Comparison of ENCODE assay signal across 1 cellular context in the genomic region with DNA sequence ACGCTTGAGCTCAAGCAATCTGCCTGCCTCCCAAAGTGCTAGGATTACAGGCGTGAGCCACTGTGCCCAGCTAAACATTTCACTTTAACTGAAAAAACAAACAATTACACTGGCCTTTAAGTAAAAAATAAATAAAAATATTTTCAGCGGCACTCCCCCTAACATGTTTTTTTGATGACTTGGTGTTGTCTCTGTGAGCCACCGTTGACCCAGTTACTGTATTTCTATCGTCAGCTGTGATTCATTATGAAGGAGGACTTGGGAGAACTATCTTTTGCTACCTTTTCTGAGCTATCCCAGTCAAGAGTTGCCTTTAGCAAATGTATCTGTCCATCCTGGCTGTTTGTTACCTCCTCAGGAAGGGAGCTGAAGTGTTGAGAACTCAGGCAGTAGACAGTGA.
TF ChIP-seq lines count a peak whose summit lies in the region.

No MANE protein-coding gene starts in this region.

TF ChIP-seq in GM23338, 12 proteins besides CTCF, POLR2A, EP300 and RAD21:
- no peak for TF ChIP-seq ZNF331 (CRISPR knock-in tag; IDR thresholded peaks at IDR 0.05; ENCODE audit: low read depth)
- TF ChIP-seq STAT1 (IDR thresholded peaks at IDR 0.05; ENCODE audit: unreplicated experiment), result no peak
- TF ChIP-seq POLR2AphosphoS5 (IDR thresholded peaks at IDR 0.05; ENCODE audit: low read depth), result no peak
- TF ChIP-seq, protein P1, sequence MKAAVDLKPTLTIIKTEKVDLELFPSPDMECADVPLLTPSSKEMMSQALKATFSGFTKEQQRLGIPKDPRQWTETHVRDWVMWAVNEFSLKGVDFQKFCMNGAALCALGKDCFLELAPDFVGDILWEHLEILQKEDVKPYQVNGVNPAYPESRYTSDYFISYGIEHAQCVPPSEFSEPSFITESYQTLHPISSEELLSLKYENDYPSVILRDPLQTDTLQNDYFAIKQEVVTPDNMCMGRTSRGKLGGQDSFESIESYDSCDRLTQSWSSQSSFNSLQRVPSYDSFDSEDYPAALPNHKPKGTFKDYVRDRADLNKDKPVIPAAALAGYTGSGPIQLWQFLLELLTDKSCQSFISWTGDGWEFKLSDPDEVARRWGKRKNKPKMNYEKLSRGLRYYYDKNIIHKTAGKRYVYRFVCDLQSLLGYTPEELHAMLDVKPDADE (IDR thresholded peaks at IDR 0.05), result no peak
- TF ChIP-seq JUNB (IDR thresholded peaks at IDR 0.05; ENCODE audit: unreplicated experiment), result no peak
- TF ChIP-seq EZH2 (IDR thresholded peaks at IDR 0.05; ENCODE audit: low read depth, unreplicated experiment), result no peak
- no peak for TF ChIP-seq ZNF114 (CRISPR knock-in tag; IDR thresholded peaks at IDR 0.05)
- TF ChIP-seq CREB1 (CRISPR knock-in tag; IDR thresholded peaks at IDR 0.05; ENCODE audit: low read depth), result no peak
- TF ChIP-seq NANOG (IDR thresholded peaks at IDR 0.05; ENCODE audit: borderline replicate concordance), result no peak
- TF ChIP-seq EZH2phosphoT487 (IDR thresholded peaks at IDR 0.05; ENCODE audit: unreplicated experiment), result no peak
- TF ChIP-seq, protein P2, sequence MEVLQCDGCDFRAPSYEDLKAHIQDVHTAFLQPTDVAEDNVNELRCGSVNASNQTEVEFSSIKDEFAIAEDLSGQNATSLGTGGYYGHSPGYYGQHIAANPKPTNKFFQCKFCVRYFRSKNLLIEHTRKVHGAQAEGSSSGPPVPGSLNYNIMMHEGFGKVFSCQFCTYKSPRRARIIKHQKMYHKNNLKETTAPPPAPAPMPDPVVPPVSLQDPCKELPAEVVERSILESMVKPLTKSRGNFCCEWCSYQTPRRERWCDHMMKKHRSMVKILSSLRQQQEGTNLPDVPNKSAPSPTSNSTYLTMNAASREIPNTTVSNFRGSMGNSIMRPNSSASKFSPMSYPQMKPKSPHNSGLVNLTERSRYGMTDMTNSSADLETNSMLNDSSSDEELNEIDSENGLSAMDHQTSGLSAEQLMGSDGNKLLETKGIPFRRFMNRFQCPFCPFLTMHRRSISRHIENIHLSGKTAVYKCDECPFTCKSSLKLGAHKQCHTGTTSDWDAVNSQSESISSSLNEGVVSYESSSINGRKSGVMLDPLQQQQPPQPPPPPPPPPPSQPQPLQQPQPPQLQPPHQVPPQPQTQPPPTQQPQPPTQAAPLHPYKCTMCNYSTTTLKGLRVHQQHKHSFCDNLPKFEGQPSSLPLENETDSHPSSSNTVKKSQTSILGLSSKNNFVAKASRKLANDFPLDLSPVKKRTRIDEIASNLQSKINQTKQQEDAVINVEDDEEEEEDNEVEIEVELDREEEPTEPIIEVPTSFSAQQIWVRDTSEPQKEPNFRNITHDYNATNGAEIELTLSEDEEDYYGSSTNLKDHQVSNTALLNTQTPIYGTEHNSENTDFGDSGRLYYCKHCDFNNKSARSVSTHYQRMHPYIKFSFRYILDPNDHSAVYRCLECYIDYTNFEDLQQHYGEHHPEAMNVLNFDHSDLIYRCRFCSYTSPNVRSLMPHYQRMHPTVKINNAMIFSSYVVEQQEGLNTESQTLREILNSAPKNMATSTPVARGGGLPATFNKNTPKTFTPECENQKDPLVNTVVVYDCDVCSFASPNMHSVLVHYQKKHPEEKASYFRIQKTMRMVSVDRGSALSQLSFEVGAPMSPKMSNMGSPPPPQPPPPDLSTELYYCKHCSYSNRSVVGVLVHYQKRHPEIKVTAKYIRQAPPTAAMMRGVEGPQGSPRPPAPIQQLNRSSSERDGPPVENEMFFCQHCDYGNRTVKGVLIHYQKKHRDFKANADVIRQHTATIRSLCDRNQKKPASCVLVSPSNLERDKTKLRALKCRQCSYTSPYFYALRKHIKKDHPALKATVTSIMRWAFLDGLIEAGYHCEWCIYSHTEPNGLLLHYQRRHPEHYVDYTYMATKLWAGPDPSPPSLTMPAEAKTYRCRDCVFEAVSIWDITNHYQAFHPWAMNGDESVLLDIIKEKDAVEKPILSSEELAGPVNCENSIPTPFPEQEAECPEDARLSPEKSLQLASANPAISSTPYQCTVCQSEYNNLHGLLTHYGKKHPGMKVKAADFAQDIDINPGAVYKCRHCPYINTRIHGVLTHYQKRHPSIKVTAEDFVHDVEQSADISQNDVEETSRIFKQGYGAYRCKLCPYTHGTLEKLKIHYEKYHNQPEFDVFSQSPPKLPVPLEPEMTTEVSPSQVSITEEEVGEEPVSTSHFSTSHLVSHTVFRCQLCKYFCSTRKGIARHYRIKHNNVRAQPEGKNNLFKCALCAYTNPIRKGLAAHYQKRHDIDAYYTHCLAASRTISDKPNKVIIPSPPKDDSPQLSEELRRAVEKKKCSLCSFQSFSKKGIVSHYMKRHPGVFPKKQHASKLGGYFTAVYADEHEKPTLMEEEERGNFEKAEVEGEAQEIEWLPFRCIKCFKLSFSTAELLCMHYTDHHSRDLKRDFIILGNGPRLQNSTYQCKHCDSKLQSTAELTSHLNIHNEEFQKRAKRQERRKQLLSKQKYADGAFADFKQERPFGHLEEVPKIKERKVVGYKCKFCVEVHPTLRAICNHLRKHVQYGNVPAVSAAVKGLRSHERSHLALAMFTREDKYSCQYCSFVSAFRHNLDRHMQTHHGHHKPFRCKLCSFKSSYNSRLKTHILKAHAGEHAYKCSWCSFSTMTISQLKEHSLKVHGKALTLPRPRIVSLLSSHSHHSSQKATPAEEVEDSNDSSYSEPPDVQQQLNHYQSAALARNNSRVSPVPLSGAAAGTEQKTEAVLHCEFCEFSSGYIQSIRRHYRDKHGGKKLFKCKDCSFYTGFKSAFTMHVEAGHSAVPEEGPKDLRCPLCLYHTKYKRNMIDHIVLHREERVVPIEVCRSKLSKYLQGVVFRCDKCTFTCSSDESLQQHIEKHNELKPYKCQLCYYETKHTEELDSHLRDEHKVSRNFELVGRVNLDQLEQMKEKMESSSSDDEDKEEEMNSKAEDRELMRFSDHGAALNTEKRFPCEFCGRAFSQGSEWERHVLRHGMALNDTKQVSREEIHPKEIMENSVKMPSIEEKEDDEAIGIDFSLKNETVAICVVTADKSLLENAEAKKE (CRISPR knock-in tag; IDR thresholded peaks at IDR 0.05), result no peak
- TF ChIP-seq, protein P3, sequence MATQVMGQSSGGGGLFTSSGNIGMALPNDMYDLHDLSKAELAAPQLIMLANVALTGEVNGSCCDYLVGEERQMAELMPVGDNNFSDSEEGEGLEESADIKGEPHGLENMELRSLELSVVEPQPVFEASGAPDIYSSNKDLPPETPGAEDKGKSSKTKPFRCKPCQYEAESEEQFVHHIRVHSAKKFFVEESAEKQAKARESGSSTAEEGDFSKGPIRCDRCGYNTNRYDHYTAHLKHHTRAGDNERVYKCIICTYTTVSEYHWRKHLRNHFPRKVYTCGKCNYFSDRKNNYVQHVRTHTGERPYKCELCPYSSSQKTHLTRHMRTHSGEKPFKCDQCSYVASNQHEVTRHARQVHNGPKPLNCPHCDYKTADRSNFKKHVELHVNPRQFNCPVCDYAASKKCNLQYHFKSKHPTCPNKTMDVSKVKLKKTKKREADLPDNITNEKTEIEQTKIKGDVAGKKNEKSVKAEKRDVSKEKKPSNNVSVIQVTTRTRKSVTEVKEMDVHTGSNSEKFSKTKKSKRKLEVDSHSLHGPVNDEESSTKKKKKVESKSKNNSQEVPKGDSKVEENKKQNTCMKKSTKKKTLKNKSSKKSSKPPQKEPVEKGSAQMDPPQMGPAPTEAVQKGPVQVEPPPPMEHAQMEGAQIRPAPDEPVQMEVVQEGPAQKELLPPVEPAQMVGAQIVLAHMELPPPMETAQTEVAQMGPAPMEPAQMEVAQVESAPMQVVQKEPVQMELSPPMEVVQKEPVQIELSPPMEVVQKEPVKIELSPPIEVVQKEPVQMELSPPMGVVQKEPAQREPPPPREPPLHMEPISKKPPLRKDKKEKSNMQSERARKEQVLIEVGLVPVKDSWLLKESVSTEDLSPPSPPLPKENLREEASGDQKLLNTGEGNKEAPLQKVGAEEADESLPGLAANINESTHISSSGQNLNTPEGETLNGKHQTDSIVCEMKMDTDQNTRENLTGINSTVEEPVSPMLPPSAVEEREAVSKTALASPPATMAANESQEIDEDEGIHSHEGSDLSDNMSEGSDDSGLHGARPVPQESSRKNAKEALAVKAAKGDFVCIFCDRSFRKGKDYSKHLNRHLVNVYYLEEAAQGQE (IDR thresholded peaks at IDR 0.05; ENCODE audit: unreplicated experiment), result no peak
